10 cellular contexts compared by ENCODE assay signal in genomic region chr17:80774146-80774545, GRCh38.
DNase-seq lines count a peak whose midpoint lies in the region; ATAC-seq and TF ChIP-seq lines count a peak whose summit lies in the region.
"Had no signal": no experiment of that assay in that cellular context is flagged by ENCODE, and none has a peak within 500 bp of the region (broad histone marks: within the 10 kb centered on the region; RNA-seq: fewer than 3 reads in every experiment).

No MANE protein-coding gene starts in this region.

- H3K9me3 Mint-ChIP-seq in activated CD4-positive, alpha-beta T cell treated with anti-CD3 and anti-CD28 coated beads for 36 hours (ENCODE audit: low read depth): no peaks in the 10 kb centered on the region
- no peaks in the 10 kb centered on the region for H3K9me3 Mint-ChIP-seq in stimulated activated effector memory CD8-positive, alpha-beta T cell treated with anti-CD3 and anti-CD28 coated beads, Interleukin-12 subunit alpha, Interleukin-12 subunit beta, amount 100 ng/mL, for 72 hours

- H3K4me3 ChIP-seq in coronary artery: no peak overlapping the region

- POLR2A ChIA-PET in activated CD4-positive, alpha-beta T cell treated with anti-CD3 and anti-CD28 coated beads for 36 hours (lab: Charles Lee): interaction anchor here (0.6 to 0.8 kb wide), 2 partner anchors 12 to 125 kb away, joined by 3 read pairs; no protein-coding TSS in a partner anchor

- H3K27ac ChIP-seq in coronary artery: peak overlapping the region; percentile 41 to 70

- TF ChIP-seq CTCF in coronary artery (IDR thresholded peaks at IDR 0.05): no peak

- H3K36me3 Mint-ChIP-seq in activated CD4-positive, alpha-beta T cell treated with anti-CD3 and anti-CD28 coated beads for 36 hours (ENCODE audit: low read depth): peaks cover 36% of the 10 kb centered on the region
- H3K36me3 Mint-ChIP-seq in stimulated activated effector memory CD8-positive, alpha-beta T cell treated with anti-CD3 and anti-CD28 coated beads, Interleukin-12 subunit alpha, Interleukin-12 subunit beta, amount 100 ng/mL, for 72 hours: peaks cover 25% of the 10 kb centered on the region

- DNase-seq in activated CD4-positive, alpha-beta T cell treated with anti-CD3 and anti-CD28 coated beads for 36 hours: no peak
- DNase-seq in activated CD4-positive, alpha-beta T cell treated with anti-CD3 and anti-CD28 coated beads, Interleukin-2, amount 50 U/mL, for 1 hour: no peak
- DNase-seq in NCI-H2107 treated with DMSO at 0.1 percent for 48 hours (lab: John Stamatoyannopoulos, UW; ENCODE audit: unreplicated experiment): peak; percentile 79
- no peak for DNase-seq in coronary artery (ENCODE audit: low spot score)
- DNase-seq in stimulated activated effector memory CD8-positive, alpha-beta T cell treated with anti-CD3 and anti-CD28 coated beads, Interleukin-12 subunit alpha, Interleukin-12 subunit beta, amount 100 ng/mL, for 72 hours (ENCODE audit: low spot score in 2 of 2): no peak
- DNase-seq in foreskin melanocyte: no peak
- no peak for DNase-seq in dermis blood vessel endothelial cell
- DNase-seq: erythroblast, NCI-H748 treated with DMSO at 0.1 percent for 48 hours had no signal

- intact Hi-C loops in activated CD4-positive, alpha-beta T cell treated with anti-CD3 and anti-CD28 coated beads for 36 hours (cut with DNase I, micrococcal nuclease): no loop called here

- H3K4me1 Mint-ChIP-seq in activated CD4-positive, alpha-beta T cell treated with anti-CD3 and anti-CD28 coated beads for 36 hours: peaks cover 76% of the 10 kb centered on the region
- H3K4me1 Mint-ChIP-seq in stimulated activated effector memory CD8-positive, alpha-beta T cell treated with anti-CD3 and anti-CD28 coated beads, Interleukin-12 subunit alpha, Interleukin-12 subunit beta, amount 100 ng/mL, for 72 hours: peaks cover 34% of the 10 kb centered on the region

- ATAC-seq in activated CD4-positive, alpha-beta T cell treated with anti-CD3 and anti-CD28 coated beads for 36 hours: peak; percentile 49
- ATAC-seq in stimulated activated effector memory CD8-positive, alpha-beta T cell treated with anti-CD3 and anti-CD28 coated beads, Interleukin-12 subunit alpha, Interleukin-12 subunit beta, amount 100 ng/mL, for 72 hours: no peak
- ATAC-seq in HG03139 (IDR thresholded peaks at IDR 0.05; ENCODE audit: unreplicated experiment): no peak

- peak overlapping the region; percentile 93 for H3K27ac Mint-ChIP-seq in activated CD4-positive, alpha-beta T cell treated with anti-CD3 and anti-CD28 coated beads for 36 hours
- peak overlapping the region; percentile 68 for H3K27ac Mint-ChIP-seq in stimulated activated effector memory CD8-positive, alpha-beta T cell treated with anti-CD3 and anti-CD28 coated beads, Interleukin-12 subunit alpha, Interleukin-12 subunit beta, amount 100 ng/mL, for 72 hours

- no peaks in the 10 kb centered on the region for H3K27me3 Mint-ChIP-seq in activated CD4-positive, alpha-beta T cell treated with anti-CD3 and anti-CD28 coated beads for 36 hours

- CTCF ChIA-PET in activated CD4-positive, alpha-beta T cell treated with anti-CD3 and anti-CD28 coated beads for 36 hours (lab: Charles Lee): interaction anchor here (0.6 to 2.0 kb wide), 10 partner anchors 11 to 198 kb away, joined by 3 to 8 read pairs (median 4); no protein-coding TSS in a partner anchor

- peak overlapping the region; percentile 47 for H3K4me3 Mint-ChIP-seq in activated CD4-positive, alpha-beta T cell treated with anti-CD3 and anti-CD28 coated beads for 36 hours
- peak overlapping the region; percentile 44 for H3K4me3 Mint-ChIP-seq in stimulated activated effector memory CD8-positive, alpha-beta T cell treated with anti-CD3 and anti-CD28 coated beads, Interleukin-12 subunit alpha, Interleukin-12 subunit beta, amount 100 ng/mL, for 72 hours
